Comparison of ENCODE assay signal across 24 cellular contexts in genomic region chr18:45174755-45175154, GRCh38.
"Had no signal": no experiment of that assay in that cellular context is flagged by ENCODE, and none has a peak within 500 bp of the region (broad histone marks: within the 10 kb centered on the region; RNA-seq: fewer than 3 reads in every experiment).

No MANE protein-coding gene starts in this region.

- H3K27ac ChIP-seq: HL-60, KMS-11, RWPE1, SJCRH30 had no signal

- H3K4me3 Mint-ChIP-seq: IgD-negative memory B cell had no signal

- H3K4me3 ChIP-seq: K562, SJCRH30 had no signal

- H3K27ac Mint-ChIP-seq: IgD-negative memory B cell had no signal

- H3K4me2 ChIP-seq: KMS-11 had no signal

- H3K9me3 ChIP-seq: SJCRH30 had no signal

- DNase-seq: Kasumi-1; MM.1S; NCI-H1092 treated with DMSO at 0.1 percent for 48 hours; NCI-H1436; NCI-H187; NCI-H2029; NCI-H2081 treated with DMSO at 0.1 percent for 48 hours; NCI-H345; NCI-H446 treated with DMSO at 0.1 percent for 48 hours; NCI-H510A treated with DMSO at 0.1 percent for 48 hours; NCI-H526; NCI-H748 treated with DMSO at 0.1 percent for 48 hours; NK-92 treated with Interleukin-12 subunit alpha and Interleukin-12 subunit beta, amount 100 ng/mL, for 24 hours; PC-3; SHP77; SJCRH30; SW 1271 had no signal

- ATAC-seq: K562, Panc1, PC-3 had no signal

- H3K9ac ChIP-seq: KMS-11 had no signal

- H3K9me3 Mint-ChIP-seq: IgD-negative memory B cell had no signal

- FAIRE-seq: HTR-8/SVneo, K562 had no signal

- H3K36me3 ChIP-seq: SJCRH30 had no signal

- H3K27me3 ChIP-seq: SJCRH30 had no signal

- H3K4me1 ChIP-seq: SJCRH30 had no signal
